In genomic region chr2:217622664-217623063, GRCh38 we compare ENCODE assay signal across 16 cellular contexts.
DNase-seq lines count a peak whose midpoint lies in the region; ATAC-seq, FAIRE-seq and TF ChIP-seq lines count a peak whose summit lies in the region.
"Had no signal": no experiment of that assay in that cellular context is flagged by ENCODE, and none has a peak within 500 bp of the region (broad histone marks: within the 10 kb centered on the region; RNA-seq: fewer than 3 reads in every experiment).

No MANE protein-coding gene starts in this region.

- peak; percentile 18 for DNase-seq in IMR-90
- no peak for DNase-seq in chondrocyte (ENCODE audit: low spot score)
- no peak for DNase-seq in mesenchymal stem cell
- no peak for DNase-seq in sciatic nerve (ENCODE audit: low spot score)
- DNase-seq in T1000 (lab: John Stamatoyannopoulos, UW): no peak
- no peak for DNase-seq in HTR-8/SVneo (ENCODE audit: insufficient read length, low spot score)
- no peak for DNase-seq in NCI-H2029 treated with DMSO at 0.1 percent for 48 hours (lab: John Stamatoyannopoulos, UW)
- DNase-seq: activated CD8-positive, alpha-beta T cell treated with anti-CD3 and anti-CD28 coated beads for 36 hours; activated gamma-delta T cell treated with Interleukin-2 at 50 U/mL for 16 hours; DND-41; left lung had no signal

- H4K5ac ChIP-seq in IMR-90 (ENCODE audit: low read depth, low read length): peak overlapping the region; percentile 88

- peak overlapping the region; percentile 65 to 91 for H2BK12ac ChIP-seq in mesenchymal stem cell (ENCODE audit: low read length in 2 of 2)

- H3K9me3 Mint-ChIP-seq in chondrocyte (ENCODE audit: low read depth): no peaks in the 10 kb centered on the region
- H3K9me3 Mint-ChIP-seq: activated CD8-positive, alpha-beta T cell treated with anti-CD3 and anti-CD28 coated beads for 36 hours; T-helper 2 cell treated with Interferon-gamma antibody and Interleukin-4, amounts not matched to agents 5 μg/mL and 100 μg/mL, for 36 hours had no signal

- no peaks in the 10 kb centered on the region for H3K27me3 ChIP-seq in IMR-90 (ENCODE audit: control insufficient read depth, insufficient read depth, low read length)
- H3K27me3 ChIP-seq in mesenchymal stem cell (ENCODE audit: control insufficient read depth in 1 of 2, insufficient read depth in 1 of 2, low read length in 2 of 2): peaks cover 0 to 8% of the 10 kb centered on the region in 2 experiments
- H3K27me3 ChIP-seq: left lung had no signal

- TF ChIP-seq CTCF in IMR-90 (conservative IDR thresholded peaks at IDR 0.05; ENCODE audit: low read depth, low read length) (no peak), chondrocyte (IDR thresholded peaks at IDR 0.05) (no peak)

- H3K36me3 Mint-ChIP-seq in chondrocyte (ENCODE audit: low read depth): no peaks in the 10 kb centered on the region

- BruUV-seq in IMR-90 (replicated peaks; lab: Mats Ljungman, UMichigan): no TSS peak

- H3K4me1 ChIP-seq in IMR-90 (ENCODE audit: control insufficient read depth, insufficient read depth, low read length) (peaks cover 24% of the 10 kb centered on the region), mesenchymal stem cell (ENCODE audit: control insufficient read depth, insufficient read depth, low read depth, low read length) (peaks cover 11% of the 10 kb centered on the region)

- H3K4me1 Mint-ChIP-seq in chondrocyte (ENCODE audit: low read depth): peaks cover 72% of the 10 kb centered on the region
- H3K4me1 Mint-ChIP-seq: B cell had no signal

- H2BK5ac ChIP-seq in IMR-90 (ENCODE audit: low read depth, low read length, poor library complexity, severe bottlenecking) (peak overlapping the region; percentile 68), mesenchymal stem cell (ENCODE audit: low read depth, low read length, poor library complexity, severe bottlenecking) (peak overlapping the region; percentile 40)

- CTCF ChIA-PET in IMR-90 (lab: Yijun Ruan, JAX): interaction anchor here (1.3 kb wide), 1 partner anchor 90 kb away, joined by 3 read pairs; no protein-coding TSS in a partner anchor

- H4K91ac ChIP-seq in IMR-90 (ENCODE audit: insufficient read depth, low read depth, low read length) (peak overlapping the region; percentile 83), mesenchymal stem cell (ENCODE audit: low read length) (peak overlapping the region; percentile 52)

- H2BK15ac ChIP-seq in IMR-90 (ENCODE audit: low read depth, low read length) (peak overlapping the region; percentile 30; the same call in 2 of the 3 replicates), mesenchymal stem cell (ENCODE audit: low read depth, poor library complexity, severe bottlenecking) (no peak overlapping the region)

- H3K4me3 Mint-ChIP-seq in chondrocyte (ENCODE audit: unreplicated experiment): peak overlapping the region; percentile 1
- H3K4me3 Mint-ChIP-seq: activated CD8-positive, alpha-beta T cell treated with anti-CD3 and anti-CD28 coated beads for 36 hours; B cell; T-helper 2 cell treated with Interferon-gamma antibody and Interleukin-4, amounts not matched to agents 5 μg/mL and 100 μg/mL, for 36 hours had no signal

- H3K23ac ChIP-seq in IMR-90 (ENCODE audit: low read depth, low read length) (peak overlapping the region; percentile 88), mesenchymal stem cell (ENCODE audit: low read length in 2 of 2) (no peak overlapping the region)

- peak overlapping the region; percentile 71 for H2AFZ ChIP-seq in IMR-90 (replicated peaks; ENCODE audit: low read length, poor library complexity)
- no peak overlapping the region for H2AFZ ChIP-seq in mesenchymal stem cell (ENCODE audit: low read depth, low read length)

- H3K27ac ChIP-seq in IMR-90 (ENCODE audit: insufficient read depth, low read length): peak overlapping the region; percentile 68; the same call in 1 of the 2 replicates
- peak overlapping the region; percentile 82 for H3K27ac ChIP-seq in mesenchymal stem cell (ENCODE audit: low read length, poor library complexity, severe bottlenecking)
- H3K27ac ChIP-seq: RWPE1 had no signal

- H3K9ac ChIP-seq in IMR-90 (ENCODE audit: low read depth, low read length): peak overlapping the region; percentile 15; the same call in 1 of the 2 replicates
- no peak overlapping the region for H3K9ac ChIP-seq in mesenchymal stem cell (ENCODE audit: low read length)

- POLR2A ChIA-PET in IMR-90 (lab: Charles Lee; ENCODE audit: unreplicated experiment): no interaction called here

- H3K4me2 ChIP-seq in IMR-90 (ENCODE audit: low read depth, low read length): no peak overlapping the region; the same call in 1 of the 2 replicates
- no peak overlapping the region for H3K4me2 ChIP-seq in mesenchymal stem cell (ENCODE audit: low read length, poor library complexity, severe bottlenecking)

- no peaks in the 10 kb centered on the region for H3K27me3 Mint-ChIP-seq in chondrocyte (ENCODE audit: low read depth)
- H3K27me3 Mint-ChIP-seq: activated CD8-positive, alpha-beta T cell treated with anti-CD3 and anti-CD28 coated beads for 36 hours had no signal

- H3K4ac ChIP-seq in IMR-90 (ENCODE audit: low read depth, low read length): peak overlapping the region; percentile 89
- no peak overlapping the region for H3K4ac ChIP-seq in mesenchymal stem cell (ENCODE audit: low read depth in 1 of 2, low read length in 2 of 2)

- no peak overlapping the region for H2AK9ac ChIP-seq in IMR-90 (replicated peaks; ENCODE audit: low read depth, low read length, poor library complexity)

- in situ Hi-C loops in IMR-90 (cut with MboI; ENCODE audit: low sequenced_read_pairs): no loop called here

- ATAC-seq in IMR-90 (ENCODE audit: low read depth): peak; percentile 5
- peak; percentile 54 for ATAC-seq in sciatic nerve
- ATAC-seq in GM19463 (IDR thresholded peaks at IDR 0.05; ENCODE audit: unreplicated experiment): no peak
- ATAC-seq: activated CD8-positive, alpha-beta T cell treated with anti-CD3 and anti-CD28 coated beads for 36 hours had no signal

- intact Hi-C loops in IMR-90 (cut with micrococcal nuclease) (loop anchor here (2.0 to 10.0 kb wide), 2 partner anchors 88 to 928 kb away; partner anchors contain the start of gene IGFBP5), sciatic nerve (cut with DNase I) (no loop called here)

- H3K36me3 ChIP-seq in IMR-90 (ENCODE audit: control insufficient read depth, insufficient read depth, low read length) (no peaks in the 10 kb centered on the region), mesenchymal stem cell (ENCODE audit: control insufficient read depth in 1 of 2, insufficient read depth in 2 of 2, low read depth in 1 of 2, low read length in 2 of 2) (no peaks in the 10 kb centered on the region)
- H3K36me3 ChIP-seq: left lung had no signal

- dilution Hi-C loops in IMR-90 (cut with HindIII; ENCODE audit: low sequenced_read_pairs, unreplicated experiment): no loop called here

- TF ChIP-seq POLR2A in IMR-90 (IDR thresholded peaks at IDR 0.05; ENCODE audit: low read depth, low read length): no peak

- peak overlapping the region; percentile 91 for H3K27ac Mint-ChIP-seq in chondrocyte (ENCODE audit: unreplicated experiment)
- H3K27ac Mint-ChIP-seq: activated CD8-positive, alpha-beta T cell treated with anti-CD3 and anti-CD28 coated beads for 36 hours; B cell; T-helper 2 cell treated with Interferon-gamma antibody and Interleukin-4, amounts not matched to agents 5 μg/mL and 100 μg/mL, for 36 hours had no signal

- peak overlapping the region; percentile 45 to 72; a peak in 3 of 4 replicates for H4K8ac ChIP-seq in IMR-90 (ENCODE audit: low read depth in 2 of 2, low read length in 2 of 2)
- H4K8ac ChIP-seq in mesenchymal stem cell (ENCODE audit: low read length): peak overlapping the region; percentile 43

- H3K79me1 ChIP-seq in IMR-90 (ENCODE audit: low read depth in 1 of 2, low read length in 2 of 2): no peaks in the 10 kb centered on the region
- H3K79me1 ChIP-seq in mesenchymal stem cell (replicated peaks; ENCODE audit: low read length, poor library complexity, severe bottlenecking): no peaks in the 10 kb centered on the region

- peak overlapping the region; percentile 92 for H2BK20ac ChIP-seq in IMR-90 (ENCODE audit: low read depth, low read length)

- peak overlapping the region; percentile 84 for H2AK5ac ChIP-seq in IMR-90 (ENCODE audit: low read depth, low read length)
- peak overlapping the region; percentile 82 for H2AK5ac ChIP-seq in mesenchymal stem cell (ENCODE audit: low read length, severe bottlenecking)

- H3K18ac ChIP-seq in IMR-90 (ENCODE audit: low read depth, low read length) (peak overlapping the region; percentile 95), mesenchymal stem cell (ENCODE audit: low read depth in 1 of 2, low read length in 2 of 2) (peak overlapping the region; percentile 23 to 46)

- peak overlapping the region; percentile 11 for H3K56ac ChIP-seq in IMR-90 (ENCODE audit: extremely low read depth, insufficient read depth, low read length)

- H3K4me3 ChIP-seq in IMR-90 (ENCODE audit: insufficient read depth, low read depth, low read length) (no peak overlapping the region), mesenchymal stem cell (ENCODE audit: insufficient read depth in 1 of 2, low read depth in 1 of 2, low read length in 2 of 2) (no peak overlapping the region)
- H3K4me3 ChIP-seq: left lung had no signal

- FAIRE-seq in HTR-8/SVneo (lab: Jason Lieb, UNC): no peak
- FAIRE-seq: endothelial cell of umbilical vein had no signal

- peaks cover 10% of the 10 kb centered on the region for H3K9me1 ChIP-seq in IMR-90 (ENCODE audit: insufficient read depth, low read length)

- H2BK120ac ChIP-seq in IMR-90 (ENCODE audit: low read depth, low read length) (peak overlapping the region; percentile 91), mesenchymal stem cell (ENCODE audit: low read depth, low read length) (no peak overlapping the region)

- TF ChIP-seq RAD21 in IMR-90 (IDR thresholded peaks at IDR 0.05; ENCODE audit: low read length): no peak

- H3K9me3 ChIP-seq in IMR-90 (ENCODE audit: control insufficient read depth, insufficient read depth, low read length): no peaks in the 10 kb centered on the region
- no peaks in the 10 kb centered on the region for H3K9me3 ChIP-seq in mesenchymal stem cell (ENCODE audit: control insufficient read depth, low read length)
- H3K9me3 ChIP-seq: left lung had no signal

- no peaks in the 10 kb centered on the region for H4K20me1 ChIP-seq in IMR-90 (ENCODE audit: insufficient read depth, low read length)

- H3K14ac ChIP-seq in IMR-90 (replicated peaks; ENCODE audit: low read depth, low read length): peak overlapping the region; percentile 94
- H3K14ac ChIP-seq in mesenchymal stem cell (ENCODE audit: low read length in 2 of 2): no peak overlapping the region

- no CpG with 5 or more reads among the region's 4 CpGs for WGBS in IMR-90 (ENCODE audit: extremely low coverage in 2 of 2, insufficient read length in 1 of 2), 2 experiments
- 39% methylated on average over 4 of the region's 4 CpGs for WGBS in mesenchymal stem cell

TF ChIP-seq in IMR-90, 13 proteins besides CTCF, POLR2A, EP300 and RAD21 (continues in another document):
- TF ChIP-seq RFX5 (IDR thresholded peaks at IDR 0.05; ENCODE audit: low read depth, low read length): no peak
- no peak for TF ChIP-seq RCOR1 (IDR thresholded peaks at IDR 0.05; ENCODE audit: insufficient replicate concordance, low read length)
- no peak for TF ChIP-seq MAFK (IDR thresholded peaks at IDR 0.05; ENCODE audit: low read depth, low read length)
- TF ChIP-seq NFE2L2 (IDR thresholded peaks at IDR 0.05; ENCODE audit: low read depth, low read length): no peak
- TF ChIP-seq MAZ (IDR thresholded peaks at IDR 0.05; ENCODE audit: borderline replicate concordance, low read depth, low read length): no peak
- TF ChIP-seq BHLHE40 (IDR thresholded peaks at IDR 0.05; ENCODE audit: low read depth, low read length): no peak
